Comparison of ENCODE assay signal across 24 cellular contexts in the genomic region with DNA sequence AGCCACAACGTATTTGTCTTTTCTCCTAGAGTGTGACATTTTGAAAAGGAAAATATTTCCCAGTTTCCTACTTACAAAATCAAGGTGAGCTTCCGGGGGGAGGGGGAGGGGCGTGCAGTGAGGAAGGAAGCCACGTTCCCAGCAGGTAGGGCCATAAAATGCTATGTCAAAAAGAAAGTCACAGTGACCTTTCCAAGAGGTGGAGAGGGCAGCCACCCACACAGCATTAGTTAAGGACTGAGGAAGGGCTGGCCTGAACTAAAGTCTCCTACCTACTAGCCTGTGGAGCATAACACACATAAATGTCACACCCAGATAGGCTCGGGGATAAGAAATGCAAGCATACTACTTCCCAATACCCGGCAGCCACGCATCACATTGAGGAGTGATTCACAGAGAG.
DNase-seq lines count a peak whose midpoint lies in the region; ATAC-seq, FAIRE-seq and TF ChIP-seq lines count a peak whose summit lies in the region.
"Had no signal": no experiment of that assay in that cellular context is flagged by ENCODE, and none has a peak within 500 bp of the region (broad histone marks: within the 10 kb centered on the region; RNA-seq: fewer than 3 reads in every experiment).

No MANE protein-coding gene starts in this region.

- peaks cover 1% of the 10 kb centered on the region for H3K36me3 ChIP-seq in bronchial epithelial cell (ENCODE audit: control insufficient read depth, insufficient read depth, low read length)
- peaks cover 3% of the 10 kb centered on the region in 2 donors for H3K36me3 ChIP-seq in small intestine (ENCODE audit: control insufficient read depth in 2 of 2, insufficient read depth in 2 of 2, low read length in 2 of 2)
- H3K36me3 ChIP-seq in ovary, result no peaks in the 10 kb centered on the region

- H3K9me3 ChIP-seq in small intestine (ENCODE audit: control insufficient read depth, low read depth), result no peaks in the 10 kb centered on the region
- H3K9me3 ChIP-seq in ovary, result no peaks in the 10 kb centered on the region

- no peaks in the 10 kb centered on the region for H3K36me3 Mint-ChIP-seq in HFFc6 (ENCODE audit: low read depth)

- H3K27me3 Mint-ChIP-seq in HFFc6 (ENCODE audit: insufficient read depth), result no peaks in the 10 kb centered on the region

- no peak overlapping the region for H3K27ac Mint-ChIP-seq in HFFc6

- H3K4me3 Mint-ChIP-seq in HFFc6, result no peak overlapping the region

- ATAC-seq in left colon, result peak; percentile 75
- ATAC-seq: Panc1 had no signal

- H3K4me1 ChIP-seq in small intestine (ENCODE audit: control insufficient read depth in 2 of 2, insufficient read depth in 1 of 2, low read depth in 1 of 2, low read length in 1 of 2) (no peaks in the 10 kb centered on the region), ovary (ENCODE audit: insufficient read depth) (no peaks in the 10 kb centered on the region)

- H3K4me3 ChIP-seq in bronchial epithelial cell (ENCODE audit: low read depth, low read length) (no peak overlapping the region), small intestine (ENCODE audit: low read depth in 1 of 2, low read length in 2 of 2) (no peak overlapping the region), ovary (no peak overlapping the region)

- H3K4me1 Mint-ChIP-seq in HFFc6 (ENCODE audit: low read depth), result peaks cover 7% of the 10 kb centered on the region

- peak; percentile 10 for DNase-seq in Caki2 (ENCODE audit: low read depth)
- DNase-seq in bronchial epithelial cell (ENCODE audit: low read depth), result no peak
- DNase-seq in left colon, result peak in 1 of 2 donors; percentile 35
- peak; percentile 46 for DNase-seq in small intestine
- DNase-seq in HFFc6, result no peak
- no peak for DNase-seq in ovary
- no peak for DNase-seq in medulla oblongata (ENCODE audit: extremely low spot score)
- DNase-seq in NCI-H128 (lab: John Stamatoyannopoulos, UW; ENCODE audit: unreplicated experiment), result no peak
- DNase-seq: DMS153, DND-41, H7, IMR-90, MM.1S, NCI-H1417, NCI-H1694 treated with DMSO at 0.1 percent for 48 hours, NCI-H2081, NCI-H2227 treated with DMSO at 0.1 percent for 48 hours, NCI-H510A, NCI-H69, SHP77 had no signal

- H3K27me3 ChIP-seq in bronchial epithelial cell (ENCODE audit: control insufficient read depth, insufficient read depth, low read length) (no peaks in the 10 kb centered on the region), small intestine (ENCODE audit: control insufficient read depth in 2 of 2, insufficient read depth in 2 of 2, low read length in 2 of 2) (no peaks in the 10 kb centered on the region), ovary (no peaks in the 10 kb centered on the region)

- TF ChIP-seq EP300 in ovary (IDR thresholded peaks at IDR 0.05), result no peak

- FAIRE-seq in bronchial epithelial cell (lab: Jason Lieb, UNC) (peak; percentile 64), small intestine (lab: Jason Lieb, UNC) (no peak)

- TF ChIP-seq CTCF in bronchial epithelial cell (IDR thresholded peaks at IDR 0.05; ENCODE audit: insufficient read depth, low read length, severe bottlenecking) (no peak), HFFc6 (IDR thresholded peaks at IDR 0.05) (no peak), ovary (IDR thresholded peaks at IDR 0.05) (no peak)

- intact Hi-C loops in left colon (cut with DNase I, micrococcal nuclease) (no loop called here), ovary (cut with DNase I) (no loop called here)

- WGBS in small intestine, 3 donors, result 41 to 73% (median 64%) methylated on average over 7 of the region's 7 CpGs
- 86 to 90% (median 87%) methylated on average over 7 of the region's 7 CpGs for WGBS in ovary, 3 donors

- in situ Hi-C loops in Caki2 (cut with HindIII; ENCODE audit: low pct_unique_long_range_greater_than_20kb, low sequenced_read_pairs), result no loop called here

- no peaks in the 10 kb centered on the region for H3K9me3 Mint-ChIP-seq in HFFc6

- TF ChIP-seq POLR2A in ovary (IDR thresholded peaks at IDR 0.05), result no peak

- H3K27ac ChIP-seq in small intestine (ENCODE audit: low read depth in 1 of 2, low read length in 1 of 2) (peak overlapping the region in 1 of 2 donors; percentile 5), ovary (no peak overlapping the region)
- H3K27ac ChIP-seq: 22Rv1, KMS-11, RWPE1 had no signal

Comparison
In these comparisons a context has a peak if more than half of its experiments do, and no peak if none do; other contexts are left out.
1. DNase-seq: peak in Caki2 (single experiment) and small intestine (single experiment); none in bronchial epithelial cell (single experiment), HFFc6 (single experiment), ovary (0 of 5), medulla oblongata (single experiment) and NCI-H128 (single experiment).